Comparison of ENCODE assay signal across 10 cellular contexts in the genomic region with DNA sequence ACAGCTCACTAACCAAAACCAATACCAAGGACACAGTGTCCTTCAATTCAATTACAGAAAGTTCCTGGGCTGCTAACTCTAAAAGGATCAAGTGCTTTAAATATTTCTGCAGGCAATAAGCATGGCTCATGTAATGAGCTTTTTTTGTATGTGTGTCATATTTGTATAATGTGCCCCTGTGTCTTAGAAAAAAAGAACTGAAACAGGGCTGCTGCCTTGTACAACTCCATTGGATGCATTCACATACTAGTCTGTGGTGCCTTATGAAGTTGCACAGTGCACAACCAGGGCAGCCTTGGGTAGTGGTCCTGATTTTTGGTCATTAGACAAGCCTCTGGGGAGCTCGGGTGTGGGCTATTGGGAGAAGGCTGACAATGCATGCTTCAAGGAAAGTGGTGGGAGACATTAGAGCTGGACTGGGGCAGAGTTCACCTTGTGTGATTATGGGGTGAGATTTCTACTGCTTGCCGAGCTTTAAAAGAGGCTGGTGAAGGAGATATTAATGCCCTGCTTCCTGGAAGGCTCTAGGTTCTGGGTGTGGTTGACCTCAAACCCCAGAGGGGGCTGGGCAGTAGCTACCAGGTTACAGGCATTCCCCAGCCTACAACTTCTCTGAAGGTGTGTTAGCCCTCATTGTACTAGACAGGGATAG. TPM values are rescaled to one million over a fixed set of nuclear protein-coding genes. Genes with fewer than 3 reads are reported as not detected.
DNase-seq lines count a peak whose midpoint lies in the region; ATAC-seq, FAIRE-seq and TF ChIP-seq lines count a peak whose summit lies in the region.
"Had no signal": no experiment of that assay in that cellular context is flagged by ENCODE, and none has a peak within 500 bp of the region (broad histone marks: within the 10 kb centered on the region; RNA-seq: fewer than 3 reads in every experiment).

No MANE protein-coding gene starts in this region.

- H2AFZ ChIP-seq in K562 (ENCODE audit: low read depth, low read length), result no peak overlapping the region

- peaks cover 4 to 6% of the 10 kb centered on the region in 2 donors for H3K9me3 Mint-ChIP-seq in stimulated activated naive B cell treated with anti-CD40 and anti-IgM and Interleukin-4, amounts not matched to agents 10 μg/mL and 1 μg/mL and 100 μg/mL, for 72 hours

- no peaks in the 10 kb centered on the region for H4K20me1 ChIP-seq in K562 (replicated peaks; ENCODE audit: control insufficient read depth, insufficient read depth, low read length)

- in situ Hi-C loops in K562 (cut with MboI), result loop anchor here (10.0 kb wide), 1 partner anchor 100 kb away; no protein-coding TSS in a partner anchor

- peaks cover 14% of the 10 kb centered on the region for H3K79me2 ChIP-seq in K562 (ENCODE audit: control insufficient read depth, insufficient read depth, low read length)

- no peaks in the 10 kb centered on the region for H3K27me3 ChIP-seq in K562 (ENCODE audit: control insufficient read depth in 2 of 2, insufficient read depth in 2 of 2, low read length in 2 of 2)
- H3K27me3 ChIP-seq: cardiac muscle cell had no signal

- peak; percentile 78 for FAIRE-seq in K562 (lab: Jason Lieb, UNC)

- peak overlapping the region; percentile 7 to 28 for H3K4me3 Mint-ChIP-seq in stimulated activated naive B cell treated with anti-CD40 and anti-IgM and Interleukin-4, amounts not matched to agents 10 μg/mL and 1 μg/mL and 100 μg/mL, for 72 hours

- no peaks in the 10 kb centered on the region for H3K27me3 Mint-ChIP-seq in stimulated activated naive B cell treated with anti-CD40 and anti-IgM and Interleukin-4, amounts not matched to agents 10 μg/mL and 1 μg/mL and 100 μg/mL, for 72 hours

- no peak for TF ChIP-seq POLR2A in K562 (conservative IDR thresholded peaks at IDR 0.05)

- H3K9ac ChIP-seq in K562 (ENCODE audit: insufficient read depth in 1 of 2, low read depth in 2 of 2, low read length in 2 of 2), result no peak overlapping the region

- no peaks in the 10 kb centered on the region for H3K9me1 ChIP-seq in K562 (ENCODE audit: control insufficient read depth, insufficient read depth, low read length)

- intact Hi-C loops in K562 (cut with micrococcal nuclease), result loop anchor here (1.0 to 10.0 kb wide), 8 partner anchors 18 to 560 kb away; partner anchors contain the start of gene STC2

- peaks cover 10 to 17% of the 10 kb centered on the region in 2 donors for H3K36me3 Mint-ChIP-seq in stimulated activated naive B cell treated with anti-CD40 and anti-IgM and Interleukin-4, amounts not matched to agents 10 μg/mL and 1 μg/mL and 100 μg/mL, for 72 hours

- no TSS peak for BruUV-seq in K562 (replicated peaks; lab: Mats Ljungman, UMichigan)

- no peak for ATAC-seq in activated CD4-positive, CD25-positive, alpha-beta regulatory T cell treated with anti-CD3 and anti-CD28 coated beads, Interleukin-2, amount 50 U/mL, for 24 hours
- peak; percentile 25 for ATAC-seq in K562
- ATAC-seq in stimulated activated naive B cell treated with anti-CD40 and anti-IgM and Interleukin-4, amounts not matched to agents 10 μg/mL and 1 μg/mL and 100 μg/mL, for 72 hours (replicated peaks), result peak; percentile 16 to 24
- no peak for ATAC-seq in GM18858 (IDR thresholded peaks at IDR 0.05; ENCODE audit: unreplicated experiment)

- peak; percentile 74 for TF ChIP-seq EP300 in K562 (IDR thresholded peaks at IDR 0.05; ENCODE audit: low read length)

- H3K4me2 ChIP-seq in K562 (ENCODE audit: insufficient read depth, low read length), result peak overlapping the region; percentile 5; the same call in 1 of the 2 replicates

- H3K9me3 ChIP-seq in K562 (replicated peaks; ENCODE audit: control insufficient read depth, insufficient read depth, low read depth, low read length), result no peaks in the 10 kb centered on the region

- H3K36me3 ChIP-seq in K562 (ENCODE audit: control insufficient read depth, insufficient read depth, low read length), result no peaks in the 10 kb centered on the region
- H3K36me3 ChIP-seq: cardiac muscle cell had no signal

- H3K27ac Mint-ChIP-seq in stimulated activated naive B cell treated with anti-CD40 and anti-IgM and Interleukin-4, amounts not matched to agents 10 μg/mL and 1 μg/mL and 100 μg/mL, for 72 hours, result peak overlapping the region; percentile 80

- no peak overlapping the region for H3K4me3 ChIP-seq in K562
- H3K4me3 ChIP-seq: cardiac muscle cell, lung had no signal

- H3K4me1 Mint-ChIP-seq in stimulated activated naive B cell treated with anti-CD40 and anti-IgM and Interleukin-4, amounts not matched to agents 10 μg/mL and 1 μg/mL and 100 μg/mL, for 72 hours, result peaks cover 38 to 53% of the 10 kb centered on the region in 2 donors

- CTCF ChIA-PET in K562 (lab: Yijun Ruan, JAX; ENCODE audit: low intra/inter-chr PET ratio), result no interaction called here

- DNase-seq in activated CD4-positive, CD25-positive, alpha-beta regulatory T cell treated with anti-CD3 and anti-CD28 coated beads, Interleukin-2, amount 50 U/mL, for 16 hours (ENCODE audit: low read depth, low spot score), result peak; percentile 11
- DNase-seq in SW480 (ENCODE audit: low spot score) (peak; percentile 62), K562 (ENCODE audit: extremely low read depth in 1 of 4, low spot score in 3 of 4) (peak; percentile 49 to 85 (median 62)), glomerular visceral epithelial cell (ENCODE audit: extremely low spot score) (no peak), NCI-H1092 (lab: John Stamatoyannopoulos, UW) (no peak)
- DNase-seq in stimulated activated naive B cell treated with anti-CD40 and anti-IgM and Interleukin-4, amounts not matched to agents 10 μg/mL and 1 μg/mL and 100 μg/mL, for 72 hours, result peak; percentile 42

- H3K4me1 ChIP-seq in K562 (replicated peaks in 1 of 2; ENCODE audit: control insufficient read depth in 2 of 2, insufficient read depth in 2 of 2, low read length in 2 of 2), result peaks cover 22 to 55% of the 10 kb centered on the region in 2 experiments

- peak overlapping the region; percentile 69; the same call in 1 of the 3 replicates for H3K27ac ChIP-seq in K562 (ENCODE audit: extremely low read depth, low read depth, low read length)

- TF ChIP-seq CTCF in K562 (IDR thresholded peaks at IDR 0.05 in 2 of 3, conservative IDR thresholded peaks at IDR 0.05 in 1 of 3; ENCODE audit: insufficient read depth in 2 of 3, low read depth in 1 of 3, low read length in 3 of 3), result no peak

- POLR2A ChIA-PET in K562 (lab: Yijun Ruan, JAX), result interaction anchor here (0.6 to 1.7 kb wide), 11 partner anchors 8 to 865 kb away, joined by 3 to 8 read pairs (median 4); no protein-coding TSS in a partner anchor

- peak; percentile 4 to 20; a peak in 1 of 4 replicates for TF ChIP-seq RAD21 in K562 (CRISPR knock-in tag; conservative IDR thresholded peaks at IDR 0.05 in 1 of 2, IDR thresholded peaks at IDR 0.05 in 1 of 2)

- 6% methylated on average over 2 of the region's 2 CpGs for WGBS in K562 (ENCODE audit: insufficient coverage, low coverage, missing lambda C conversion rate)

TF ChIP-seq in K562, 482 proteins besides CTCF, POLR2A, EP300 and RAD21 (continues in another document):
- TF ChIP-seq NUFIP1 (IDR thresholded peaks at IDR 0.05; ENCODE audit: partially characterized antibody), result no peak
- TF ChIP-seq GATAD2A (IDR thresholded peaks at IDR 0.05), result peak; percentile 64; the same call in 1 of the 2 replicates
- peak; percentile 53 for TF ChIP-seq NR2C1 (IDR thresholded peaks at IDR 0.05)
- TF ChIP-seq NR2C1 (tag; IDR thresholded peaks at IDR 0.05), result peak; percentile 61; the same call in 1 of the 2 replicates
- TF ChIP-seq, protein P1, sequence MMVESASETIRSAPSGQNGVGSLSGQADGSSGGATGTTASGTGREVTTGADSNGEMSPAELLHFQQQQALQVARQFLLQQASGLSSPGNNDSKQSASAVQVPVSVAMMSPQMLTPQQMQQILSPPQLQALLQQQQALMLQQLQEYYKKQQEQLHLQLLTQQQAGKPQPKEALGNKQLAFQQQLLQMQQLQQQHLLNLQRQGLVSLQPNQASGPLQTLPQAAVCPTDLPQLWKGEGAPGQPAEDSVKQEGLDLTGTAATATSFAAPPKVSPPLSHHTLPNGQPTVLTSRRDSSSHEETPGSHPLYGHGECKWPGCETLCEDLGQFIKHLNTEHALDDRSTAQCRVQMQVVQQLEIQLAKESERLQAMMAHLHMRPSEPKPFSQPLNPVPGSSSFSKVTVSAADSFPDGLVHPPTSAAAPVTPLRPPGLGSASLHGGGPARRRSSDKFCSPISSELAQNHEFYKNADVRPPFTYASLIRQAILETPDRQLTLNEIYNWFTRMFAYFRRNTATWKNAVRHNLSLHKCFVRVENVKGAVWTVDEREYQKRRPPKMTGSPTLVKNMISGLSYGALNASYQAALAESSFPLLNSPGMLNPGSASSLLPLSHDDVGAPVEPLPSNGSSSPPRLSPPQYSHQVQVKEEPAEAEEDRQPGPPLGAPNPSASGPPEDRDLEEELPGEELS (CRISPR knock-in tag; IDR thresholded peaks at IDR 0.05; ENCODE audit: borderline replicate concordance), result no peak
- no peak for TF ChIP-seq NRF1 (conservative IDR thresholded peaks at IDR 0.05 in 1 of 2, IDR thresholded peaks at IDR 0.05 in 1 of 2)
- TF ChIP-seq TEAD4 (IDR thresholded peaks at IDR 0.05; ENCODE audit: low read length), result peak; percentile 62; the same call in 1 of the 2 replicates
- no peak for TF ChIP-seq TEAD4 (CRISPR knock-in tag; IDR thresholded peaks at IDR 0.05; ENCODE audit: borderline replicate concordance)
- peak; percentile 86 for TF ChIP-seq HDAC2 (IDR thresholded peaks at IDR 0.05)
- peak; percentile 54; the same call in 1 of the 2 replicates for TF ChIP-seq NCOA1 (IDR thresholded peaks at IDR 0.05; ENCODE audit: low read depth)

RNA-seq across cellular contexts. Expression of gene CPEB4, which starts 3.6 kb away (rescaled TPM):
- 49.3 and 127 TPM in 2 replicates for total RNA-seq in K562 (2011; cell fraction: chromatin; rRNA removed; ENCODE audit: low replicate concordance)
- 32.2 and 37.4 TPM in 2 replicates for total RNA-seq in K562 (2011; cell fraction: nucleolus; rRNA removed)
- 56.7 and 64.2 TPM in 2 replicates for total RNA-seq in K562 (2011; cell fraction: nucleoplasm; rRNA removed)
- total RNA-seq in K562 (2014; rRNA removed) (9.5 and 10.2 TPM in 2 replicates), K562 (2014; rRNA removed; fragmentation: Illumina TruSeq; extraction: Trizol) (20.6 and 21.8 TPM in 2 replicates), K562 (2015; rRNA removed; fragmentation: Illumina TruSeq; extraction: Trizol) (12.0 and 12.4 TPM in 2 replicates), K562 (2021) (17.7 and 19.7 TPM in 2 replicates)
- polyA plus RNA-seq in K562 (2011; rRNA removed) (17.6 and 21.3 TPM in 2 replicates), K562 (2014; fragmentation: Illumina TruSeq; extraction: Trizol) (9.3 and 13.2 TPM in 2 replicates), K562 (2014; fragmentation: Nextera tagmentation; extraction: Ambion mirVana) (10 to 100 TPM in 1 of 2 experiments, 1 to 10 TPM in 1; 7.4 to 10.2 TPM), K562 (2014; rRNA removed) (11.0 and 12.2 TPM in 2 replicates)
- polyA plus RNA-seq in K562 (2011; cell fraction: cytosol; rRNA removed), result 9.8 and 13.5 TPM in 2 replicates
- polyA plus RNA-seq in K562 (2011; cell fraction: nucleus; rRNA removed), result 33.8 and 38.5 TPM in 2 replicates
- polyA plus RNA-seq in K562 (2012), result 11.6 and 13.2 TPM in 2 replicates
- polyA minus RNA-seq in K562 (2011; rRNA and poly(A)+ RNA removed), result 49.0 and 67.5 TPM in 2 replicates
- polyA minus RNA-seq in K562 (2011; cell fraction: cytosol; rRNA and poly(A)+ RNA removed), result 12.2 and 17.7 TPM in 2 replicates
- 45.2 and 47.7 TPM in 2 replicates for polyA minus RNA-seq in K562 (2011; cell fraction: nucleus; rRNA and poly(A)+ RNA removed)

Comparison
In these comparisons a context has a peak if more than half of its experiments do, and no peak if none do; other contexts are left out.
1. DNase-seq: peak in activated CD4-positive, CD25-positive, alpha-beta regulatory T cell treated with anti-CD3 and anti-CD28 coated beads, Interleukin-2, amount 50 U/mL, for 16 hours (single experiment), SW480 (single experiment), K562 (4 of 4) and stimulated activated naive B cell treated with anti-CD40 and anti-IgM and Interleukin-4, amounts not matched to agents 10 μg/mL and 1 μg/mL and 100 μg/mL, for 72 hours (single experiment); none in glomerular visceral epithelial cell (single experiment) and NCI-H1092 (single experiment).
2. ATAC-seq: peak in K562 (single experiment) and stimulated activated naive B cell treated with anti-CD40 and anti-IgM and Interleukin-4, amounts not matched to agents 10 μg/mL and 1 μg/mL and 100 μg/mL, for 72 hours (2 of 2); none in activated CD4-positive, CD25-positive, alpha-beta regulatory T cell treated with anti-CD3 and anti-CD28 coated beads, Interleukin-2, amount 50 U/mL, for 24 hours (0 of 2) and GM18858 (single experiment).